ENCODE assay signal across 16 cellular contexts in the genomic region with DNA sequence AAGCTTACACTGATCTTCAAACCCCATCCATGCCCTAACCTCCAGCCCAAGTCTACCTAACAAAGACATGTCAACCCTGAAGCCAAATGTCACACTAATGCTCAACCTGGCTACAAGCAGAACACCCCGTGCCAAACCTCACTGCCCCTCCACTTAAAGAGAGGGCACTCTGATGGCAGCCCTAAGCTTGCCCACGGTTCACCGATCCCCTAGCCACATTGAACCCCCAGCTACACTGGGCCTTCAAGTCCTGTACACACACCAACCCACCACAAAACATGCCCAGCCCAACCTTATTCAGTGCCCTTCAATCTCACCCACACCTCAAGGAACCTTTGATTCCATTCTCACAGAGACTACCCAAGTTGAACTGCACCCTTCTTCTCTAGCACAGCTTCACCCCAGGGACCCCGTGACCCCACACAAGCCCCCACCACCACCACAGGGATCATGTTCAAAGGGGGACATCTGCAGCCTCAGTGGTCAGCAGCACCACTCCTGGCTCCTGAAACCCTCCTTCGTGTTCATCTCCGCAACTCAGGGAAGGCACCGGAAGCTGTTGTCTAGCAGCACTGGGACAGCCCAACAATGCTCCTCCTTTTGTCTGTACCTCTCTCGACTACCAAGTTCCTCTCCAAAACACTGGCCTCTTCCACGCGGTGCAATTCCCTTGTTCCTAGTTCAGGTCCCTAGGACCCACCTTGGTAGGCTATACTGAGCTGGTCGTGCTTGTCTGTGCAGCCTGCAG.
"Had no signal": no experiment of that assay in that cellular context is flagged by ENCODE, and none has a peak within 500 bp of the region (broad histone marks: within the 10 kb centered on the region; RNA-seq: fewer than 3 reads in every experiment).

No MANE protein-coding gene starts in this region.

- H3K27ac ChIP-seq: body of pancreas, gastrocnemius medialis, heart left ventricle, transverse colon had no signal

- H3K27me3 Mint-ChIP-seq: activated naive CD8-positive, alpha-beta T cell had no signal

- DNase-seq: activated CD4-positive, CD25-positive, alpha-beta regulatory T cell; activated gamma-delta T cell treated with Interleukin-2 at 50 U/mL for 16 hours; amniotic stem cell; body of pancreas; effector memory CD4-positive, alpha-beta T cell; gastrocnemius medialis; mammary epithelial cell; stimulated activated CD4-positive, alpha-beta T cell treated with anti-CD3 and anti-CD28 coated beads, Interleukin-15, amount 100 ng/mL, for 24 hours; stimulated activated CD4-positive, alpha-beta T cell treated with anti-CD3 and anti-CD28 coated beads, Interleukin-4, amount 100 ng/mL, for 24 hours; stimulated activated naive CD4-positive, alpha-beta T cell treated with Interleukin-2 at 50 U/mL for 16 hours; substantia nigra; SW 1271; transverse colon had no signal

- ATAC-seq: body of pancreas, gastrocnemius medialis, heart left ventricle had no signal

- FAIRE-seq: TTC549 had no signal

- H3K4me3 Mint-ChIP-seq: activated naive CD8-positive, alpha-beta T cell had no signal

- H3K4me3 ChIP-seq: body of pancreas, gastrocnemius medialis, heart left ventricle, transverse colon had no signal

- H3K36me3 Mint-ChIP-seq: activated naive CD8-positive, alpha-beta T cell had no signal

- H3K27ac Mint-ChIP-seq: activated naive CD8-positive, alpha-beta T cell had no signal
